ENCODE assay signal across 21 cellular contexts in the genomic region with DNA sequence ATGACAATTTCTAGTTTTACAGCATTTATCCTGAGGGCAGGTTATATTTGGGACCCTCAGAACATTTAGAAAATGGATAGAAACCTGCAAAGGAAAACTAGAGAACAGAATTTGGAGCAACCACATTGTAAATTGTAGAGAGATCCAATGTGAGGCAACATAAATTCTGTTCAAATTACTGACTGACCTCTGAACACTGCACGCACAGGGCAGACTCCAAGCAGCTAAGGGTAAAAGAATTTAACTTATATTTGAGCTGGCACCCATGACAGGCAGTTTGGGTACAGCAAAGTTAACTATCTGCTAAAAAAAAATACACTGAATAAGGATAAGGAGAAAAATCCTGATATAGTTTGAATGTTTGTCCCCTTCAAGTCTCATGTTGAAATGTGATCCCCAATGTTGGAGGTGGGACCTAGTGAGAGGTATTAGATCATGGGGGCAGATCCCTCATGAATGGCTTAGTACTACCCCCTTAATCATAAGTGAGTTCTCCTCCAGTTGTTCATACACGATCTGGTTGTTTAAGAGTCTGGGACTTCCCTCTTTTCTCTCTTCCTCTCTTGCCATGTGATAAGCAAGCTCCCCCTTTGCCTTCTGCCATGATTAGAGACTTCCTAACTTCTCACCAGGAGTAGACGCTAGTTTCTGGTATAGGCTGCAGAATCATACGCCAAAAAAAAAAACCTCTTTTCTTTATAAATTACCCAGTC.
DNase-seq lines count a peak whose midpoint lies in the region; ATAC-seq, FAIRE-seq and TF ChIP-seq lines count a peak whose summit lies in the region.
"Had no signal": no experiment of that assay in that cellular context is flagged by ENCODE, and none has a peak within 500 bp of the region (broad histone marks: within the 10 kb centered on the region; RNA-seq: fewer than 3 reads in every experiment).

No MANE protein-coding gene starts in this region.

- no peak overlapping the region for H3K27ac ChIP-seq in lower lobe of right lung
- H3K27ac ChIP-seq: left ventricle myocardium inferior, uterus had no signal

- H3K9me3 ChIP-seq in T-helper 17 cell (ENCODE audit: control insufficient read depth, low read length, poor library complexity, severe bottlenecking) (no peaks in the 10 kb centered on the region), lower lobe of right lung (no peaks in the 10 kb centered on the region), MG63 (no peaks in the 10 kb centered on the region; the same call in 1 of the 2 replicates)
- H3K9me3 ChIP-seq: left ventricle myocardium inferior, uterus had no signal

- no peak overlapping the region for H3K4me3 Mint-ChIP-seq in T-helper 17 cell
- H3K4me3 Mint-ChIP-seq: activated CD8-positive, alpha-beta memory T cell treated with anti-CD3 and anti-CD28 coated beads, Interleukin-2, amount 10 ng/mL, durations not matched to agents 7 days and 5 days; naive thymus-derived CD8-positive, alpha-beta T cell had no signal

- peak overlapping the region; percentile 72 for H3K27ac Mint-ChIP-seq in T-helper 17 cell
- H3K27ac Mint-ChIP-seq: activated CD8-positive, alpha-beta memory T cell treated with anti-CD3 and anti-CD28 coated beads, Interleukin-2, amount 10 ng/mL, durations not matched to agents 7 days and 5 days had no signal

- H3K4me1 Mint-ChIP-seq in T-helper 17 cell: peaks cover 5% of the 10 kb centered on the region
- H3K4me1 Mint-ChIP-seq: activated CD8-positive, alpha-beta memory T cell treated with anti-CD3 and anti-CD28 coated beads, Interleukin-2, amount 10 ng/mL, durations not matched to agents 7 days and 5 days had no signal

- H3K36me3 Mint-ChIP-seq in T-helper 17 cell (ENCODE audit: low read depth): no peaks in the 10 kb centered on the region
- H3K36me3 Mint-ChIP-seq: activated CD8-positive, alpha-beta memory T cell treated with anti-CD3 and anti-CD28 coated beads, Interleukin-2, amount 10 ng/mL, durations not matched to agents 7 days and 5 days had no signal

- FAIRE-seq in GM12892 (lab: Jason Lieb, UNC): no peak
- FAIRE-seq: endometrium, frontal cortex had no signal

- H3K36me3 ChIP-seq in lower lobe of right lung (no peaks in the 10 kb centered on the region), MG63 (no peaks in the 10 kb centered on the region)
- H3K36me3 ChIP-seq: left ventricle myocardium inferior, uterus had no signal

- intact Hi-C loops in lower lobe of right lung (cut with DNase I): no loop called here

- no peak for TF ChIP-seq POLR2A in GM12892 (IDR thresholded peaks at IDR 0.05; ENCODE audit: low read depth, low read length)

- TF ChIP-seq CTCF in lower lobe of right lung (IDR thresholded peaks at IDR 0.05) (no peak), foreskin fibroblast (IDR thresholded peaks at IDR 0.05; ENCODE audit: low read depth, low read length) (no peak)

- peak; percentile 44 for DNase-seq in Ammon's horn (ENCODE audit: low spot score)
- DNase-seq in Kasumi-1 (lab: John Stamatoyannopoulos, UW): peak; percentile 90 to 93
- DNase-seq in T-helper 17 cell: no peak
- no peak for DNase-seq in lower lobe of right lung
- no peak for DNase-seq in GM12892 (ENCODE audit: insufficient read length)
- no peak for DNase-seq in NCI-H2171 (lab: John Stamatoyannopoulos, UW)
- DNase-seq in MG63: no peak
- no peak for DNase-seq in foreskin fibroblast
- DNase-seq: ACHN; activated CD8-positive, alpha-beta memory T cell treated with anti-CD3 and anti-CD28 coated beads, Interleukin-2, amount 10 ng/mL, durations not matched to agents 7 days and 5 days; activated gamma-delta T cell; aorta; left ventricle myocardium inferior; naive thymus-derived CD8-positive, alpha-beta T cell; NCI-H1930; NCI-H526 treated with DMSO at 0.1 percent for 48 hours; T-helper 1 cell; uterus had no signal

- H3K27me3 ChIP-seq in lower lobe of right lung (ENCODE audit: low read depth) (no peaks in the 10 kb centered on the region), MG63 (no peaks in the 10 kb centered on the region)
- H3K27me3 ChIP-seq: uterus had no signal

- peaks cover 5% of the 10 kb centered on the region for H3K4me1 ChIP-seq in lower lobe of right lung
- H3K4me1 ChIP-seq: uterus had no signal

- no peaks in the 10 kb centered on the region for H3K27me3 Mint-ChIP-seq in T-helper 17 cell
- H3K27me3 Mint-ChIP-seq: activated CD8-positive, alpha-beta memory T cell treated with anti-CD3 and anti-CD28 coated beads, Interleukin-2, amount 10 ng/mL, durations not matched to agents 7 days and 5 days; naive thymus-derived CD8-positive, alpha-beta T cell had no signal

- ATAC-seq in T-helper 17 cell: no peak
- peak; percentile 40 to 63 for ATAC-seq in lower lobe of right lung
- ATAC-seq: activated CD4-positive, CD25-positive, alpha-beta regulatory T cell treated with anti-CD3 and anti-CD28 coated beads, Interleukin-2, amount 50 U/mL, for 24 hours; activated CD8-positive, alpha-beta memory T cell treated with anti-CD3 and anti-CD28 coated beads, Interleukin-2, amount 10 ng/mL, durations not matched to agents 7 days and 5 days; naive thymus-derived CD8-positive, alpha-beta T cell had no signal

- H3K4me3 ChIP-seq in lower lobe of right lung: no peak overlapping the region
- no peak overlapping the region for H3K4me3 ChIP-seq in MG63
- no peak overlapping the region for H3K4me3 ChIP-seq in foreskin fibroblast (ENCODE audit: low read depth in 1 of 2, low read length in 2 of 2)
- H3K4me3 ChIP-seq: left ventricle myocardium inferior, uterus had no signal

Comparison
In these comparisons a context has a peak if more than half of its experiments do, and no peak if none do; other contexts are left out.
1. DNase-seq: peak in Ammon's horn (single experiment) and Kasumi-1 (2 of 2); none in T-helper 17 cell (0 of 3), lower lobe of right lung (single experiment), GM12892 (single experiment), NCI-H2171 (single experiment), MG63 (single experiment) and foreskin fibroblast (0 of 2).